ENCODE assay signal across 14 cellular contexts in genomic region chr9:22053178-22053577, GRCh38. TPM values are rescaled to one million over a fixed set of nuclear protein-coding genes. Genes with fewer than 3 reads are reported as not detected.
A peak's percentile ranks its signal among the peaks of the same experiment; 100 is the strongest.
DNase-seq lines count a peak whose midpoint lies in the region; ATAC-seq and TF ChIP-seq lines count a peak whose summit lies in the region.
"Had no signal": no experiment of that assay in that cellular context is flagged by ENCODE, and none has a peak within 500 bp of the region (broad histone marks: within the 10 kb centered on the region; RNA-seq: fewer than 3 reads in every experiment).

No MANE protein-coding gene starts in this region.

- TF ChIP-seq POLR2A in lower leg skin (IDR thresholded peaks at IDR 0.05): no peak

- peaks cover 36% of the 10 kb centered on the region for H3K4me1 Mint-ChIP-seq in activated T-cell treated with anti-CD3 and anti-CD28 coated beads, Interleukin-2, amount 50 U/mL, for 72 hours (ENCODE audit: low read depth)

- TF ChIP-seq CTCF in SK-N-SH (IDR thresholded peaks at IDR 0.05): no peak
- no peak for TF ChIP-seq CTCF in smooth muscle cell (IDR thresholded peaks at IDR 0.05; ENCODE audit: borderline replicate concordance, insufficient read depth, poor library complexity, severe bottlenecking)
- no peak for TF ChIP-seq CTCF in lower leg skin (IDR thresholded peaks at IDR 0.05)

- H4K20me1 ChIP-seq in SK-N-SH (ENCODE audit: insufficient read depth) (no peaks in the 10 kb centered on the region), smooth muscle cell (ENCODE audit: low read depth) (no peaks in the 10 kb centered on the region)

- no peak for TF ChIP-seq EP300 in SK-N-SH (IDR thresholded peaks at IDR 0.05; ENCODE audit: borderline replicate concordance in 1 of 2, low read depth in 1 of 2, low read length in 1 of 2)

- H3K27ac ChIP-seq in SK-N-SH (ENCODE audit: low read depth in 2 of 2, low read length in 1 of 2) (peak overlapping the region in 1 of 2 experiments; percentile 86; a peak in 2 of 4 replicates), epithelial cell of prostate (peak overlapping the region; percentile 43), smooth muscle cell (ENCODE audit: low read depth) (peak overlapping the region; percentile 93)

- no peaks in the 10 kb centered on the region for H3K36me3 ChIP-seq in SK-N-SH (replicated peaks in 1 of 2; ENCODE audit: control insufficient read depth in 1 of 2, insufficient read depth in 2 of 2, low read length in 1 of 2)
- H3K36me3 ChIP-seq in smooth muscle cell (ENCODE audit: low read depth): no peaks in the 10 kb centered on the region

- H3K4me1 ChIP-seq in SK-N-SH (ENCODE audit: control insufficient read depth in 1 of 2, insufficient read depth in 2 of 2, low read depth in 1 of 2, low read length in 1 of 2): 0 out of 4 replicates have a peak, but pooled peaks cover 0 to 6% of the 10 kb centered on the region in 2 experiments
- H3K4me1 ChIP-seq in smooth muscle cell (ENCODE audit: low read depth): peaks cover 25% of the 10 kb centered on the region

- POLR2A ChIA-PET in SK-N-SH (lab: Yijun Ruan, JAX): interaction anchor here (0.5 kb wide), 1 partner anchor 251 kb away, joined by 4 read pairs; the partner anchor contains the start of gene MTAP

- CTCF ChIA-PET in SK-N-SH (lab: Yijun Ruan, JAX): interaction anchor here (1.8 to 6.2 kb wide), 4 partner anchors 8 to 66 kb away, joined by 5 to 23 read pairs (median 8); partner anchors contain the start of gene CDKN2B

- ATAC-seq in activated T-cell treated with anti-CD3 and anti-CD28 coated beads, Interleukin-2, amount 50 U/mL, for 72 hours (replicated peaks in 1 of 2): no peak
- ATAC-seq in HG03521 (IDR thresholded peaks at IDR 0.05; ENCODE audit: unreplicated experiment): no peak
- ATAC-seq: left colon had no signal

- H3K9me2 ChIP-seq in SK-N-SH: no peaks in the 10 kb centered on the region

- peaks cover 27% of the 10 kb centered on the region for H3K27me3 Mint-ChIP-seq in activated T-cell treated with anti-CD3 and anti-CD28 coated beads, Interleukin-2, amount 50 U/mL, for 72 hours (ENCODE audit: low read depth)

- 24% methylated on average over 2 of the region's 2 CpGs for WGBS in SK-N-SH (ENCODE audit: low lambda C conversion rate)
- 49% methylated on average over 2 of the region's 2 CpGs for WGBS in smooth muscle cell (ENCODE audit: low lambda C conversion rate)
- 73 to 77% methylated on average over 2 of the region's 2 CpGs for WGBS in lower leg skin, 2 donors

- intact Hi-C loops in lower leg skin (cut with DNase I; ENCODE audit: low total_unique reads): no loop called here

- no peak for DNase-seq in activated T-cell treated with anti-CD3 and anti-CD28 coated beads, Interleukin-2, amount 50 U/mL, for 72 hours
- no peak for DNase-seq in activated T-cell treated with anti-CD3 and anti-CD28 coated beads, Interleukin-2, amount 50 U/mL, for 1 hour
- DNase-seq in SK-N-SH (no peak), epithelial cell of prostate (ENCODE audit: low read depth, low spot score) (no peak), smooth muscle cell (lab: John Stamatoyannopoulos, UW; ENCODE audit: unreplicated experiment) (no peak), lower leg skin (ENCODE audit: low spot score in 2 of 2) (no peak), Kasumi-1 (lab: John Stamatoyannopoulos, UW) (no peak)
- DNase-seq: COR-L47, GDM1, left colon, NCI-H1105, NCI-H2227 treated with DMSO at 0.1 percent for 48 hours, retina had no signal

- H3K9me3 Mint-ChIP-seq in activated T-cell treated with anti-CD3 and anti-CD28 coated beads, Interleukin-2, amount 50 U/mL, for 72 hours: no peaks in the 10 kb centered on the region

- H3K4me2 ChIP-seq in SK-N-SH (peak overlapping the region; percentile 33), smooth muscle cell (peak overlapping the region; percentile 78)

- H3K9me3 ChIP-seq in SK-N-SH: no peaks in the 10 kb centered on the region
- no peaks in the 10 kb centered on the region for H3K9me3 ChIP-seq in smooth muscle cell (replicated peaks; ENCODE audit: low read depth)

- H3F3A ChIP-seq in SK-N-SH (replicated peaks; ENCODE audit: insufficient read depth) (peaks cover 30% of the 10 kb centered on the region), smooth muscle cell (ENCODE audit: low read depth) (peaks cover 8% of the 10 kb centered on the region)

- H3K9ac ChIP-seq in SK-N-SH: peak overlapping the region; percentile 25; the same call in 1 of the 2 replicates
- peak overlapping the region; percentile 64 for H3K9ac ChIP-seq in smooth muscle cell (ENCODE audit: low read depth)

- peak overlapping the region; percentile 46 to 68 for H3K4me3 Mint-ChIP-seq in activated T-cell treated with anti-CD3 and anti-CD28 coated beads, Interleukin-2, amount 50 U/mL, for 72 hours

- H3K4me3 ChIP-seq in SK-N-SH (ENCODE audit: low read depth in 2 of 2, low read length in 1 of 2): no peak overlapping the region
- no peak overlapping the region for H3K4me3 ChIP-seq in smooth muscle cell
- no peak overlapping the region for H3K4me3 ChIP-seq in lower leg skin (ENCODE audit: low read depth, poor library complexity, severe bottlenecking)

- H3K27ac Mint-ChIP-seq in activated T-cell treated with anti-CD3 and anti-CD28 coated beads, Interleukin-2, amount 50 U/mL, for 72 hours: no peak overlapping the region

- H3K36me3 Mint-ChIP-seq in activated T-cell treated with anti-CD3 and anti-CD28 coated beads, Interleukin-2, amount 50 U/mL, for 72 hours (ENCODE audit: insufficient read depth in 2 of 2): no peaks in the 10 kb centered on the region

- H3K27me3 ChIP-seq in SK-N-SH (ENCODE audit: insufficient read depth) (no peaks in the 10 kb centered on the region), smooth muscle cell (ENCODE audit: low read depth) (no peaks in the 10 kb centered on the region)

- no peaks in the 10 kb centered on the region for H3K79me2 ChIP-seq in SK-N-SH (ENCODE audit: insufficient read depth)
- H3K79me2 ChIP-seq in smooth muscle cell (ENCODE audit: low read depth): no peaks in the 10 kb centered on the region

- H2AFZ ChIP-seq in SK-N-SH (ENCODE audit: low read depth) (no peak overlapping the region; the same call in 1 of the 2 replicates), smooth muscle cell (ENCODE audit: low read depth) (no peak overlapping the region)

- 0 out of 2 replicates have a peak, but pooled peaks have one; percentile 6 for TF ChIP-seq RAD21 in SK-N-SH (IDR thresholded peaks at IDR 0.05; ENCODE audit: low read length)

TF ChIP-seq in SK-N-SH, 30 proteins besides CTCF, POLR2A, EP300 and RAD21:
- 0 out of 2 replicates have a peak, but pooled peaks have one; percentile 6 for TF ChIP-seq SMC3 (IDR thresholded peaks at IDR 0.05; ENCODE audit: low read depth, low read length)
- TF ChIP-seq RFX5 (IDR thresholded peaks at IDR 0.05; ENCODE audit: low read length): no peak

RNA-seq across cellular contexts. Expression of gene CDKN2B, which starts 44.1 kb away (rescaled TPM):
- 1 to 10 TPM in 1 of 2 donors, not detected in 1; 1.3 TPM for total RNA-seq in activated T-cell treated with anti-CD3 and anti-CD28 coated beads, Interleukin-2, amount 50 U/mL, for 72 hours
- polyA plus RNA-seq in SK-N-SH (2012; rRNA removed) (6.3 and 6.4 TPM in 2 replicates), smooth muscle cell (116 and 157 TPM in 2 replicates)
- 6.8 and 6.9 TPM in 2 replicates for polyA plus RNA-seq in SK-N-SH (2012; cell fraction: cytosol; rRNA removed)
- polyA plus RNA-seq in SK-N-SH (2012; cell fraction: nucleus; rRNA removed): 12.6 and 14.9 TPM in 2 replicates
- total RNA-seq in smooth muscle cell (184 and 192 TPM in 2 replicates), lower leg skin (10 to 100 TPM; 37.6 to 83.2 (median 55.0) TPM)

RNA-seq across cellular contexts. Expression of gene CDKN2B-AS1, which starts 58.6 kb away (rescaled TPM):
- 1 to 10 TPM in 1 of 2 donors, under 1 TPM in 1; 0.70 to 1.0 TPM for total RNA-seq in activated T-cell treated with anti-CD3 and anti-CD28 coated beads, Interleukin-2, amount 50 U/mL, for 72 hours
- polyA plus RNA-seq in SK-N-SH (2012; rRNA removed) (0.25 and 0.44 TPM in 2 replicates), smooth muscle cell (31.7 and 32.7 TPM in 2 replicates)
- 0.43 and 0.45 TPM in 2 replicates for polyA plus RNA-seq in SK-N-SH (2012; cell fraction: cytosol; rRNA removed)
- polyA plus RNA-seq in SK-N-SH (2012; cell fraction: nucleus; rRNA removed): 0.35 and 1.1 TPM in 2 replicates
- total RNA-seq in smooth muscle cell (23.7 and 38.5 TPM in 2 replicates), lower leg skin (under 1 TPM in 1 of 4 donors, not detected in 3; 0.49 TPM)

RNA-seq across cellular contexts. Expression of gene CDKN2A, which starts 59.0 kb away (rescaled TPM):
- total RNA-seq in activated T-cell treated with anti-CD3 and anti-CD28 coated beads, Interleukin-2, amount 50 U/mL, for 72 hours: 1 to 10 TPM; 2.8 to 5.0 TPM
- 34.1 and 41.4 TPM in 2 replicates for polyA plus RNA-seq in SK-N-SH (2012; rRNA removed)
- polyA plus RNA-seq in SK-N-SH (2012; cell fraction: cytosol; rRNA removed): 28.3 and 35.3 TPM in 2 replicates
- polyA plus RNA-seq in SK-N-SH (2012; cell fraction: nucleus; rRNA removed): 31.9 and 66.5 TPM in 2 replicates
- total RNA-seq in smooth muscle cell: 66.3 and 69.4 TPM in 2 replicates
- 77.5 and 146 TPM in 2 replicates for polyA plus RNA-seq in smooth muscle cell
- total RNA-seq in lower leg skin: 1 to 10 TPM in 3 of 4 donors, not detected in 1; 1.8 to 3.9 (median 1.9) TPM

Comparison
In these comparisons a context has a peak if more than half of its experiments do, and no peak if none do; other contexts are left out.
1. RNA of gene CDKN2B, which starts 44.1 kb away (total RNA-seq): 184 to 192 TPM in smooth muscle cell and 37.6 to 83.2 TPM in lower leg skin; 1.3 TPM in activated T-cell treated with anti-CD3 and anti-CD28 coated beads, Interleukin-2, amount 50 U/mL, for 72 hours; every median in the first group is over 10 times any median in the second.
2. RNA of gene CDKN2B-AS1, which starts 58.6 kb away (total RNA-seq): 23.7 to 38.5 TPM in smooth muscle cell; 0.70 to 1.0 TPM in activated T-cell treated with anti-CD3 and anti-CD28 coated beads, Interleukin-2, amount 50 U/mL, for 72 hours and 0.49 TPM in lower leg skin; every median in the first group is over 10 times any median in the second.
3. RNA of gene CDKN2A, which starts 59.0 kb away (total RNA-seq): 66.3 to 69.4 TPM in smooth muscle cell; 2.8 to 5.0 TPM in activated T-cell treated with anti-CD3 and anti-CD28 coated beads, Interleukin-2, amount 50 U/mL, for 72 hours and 1.8 to 3.9 TPM in lower leg skin; every median in the first group is over 10 times any median in the second.